ENCODE assay signal across 15 cellular contexts in genomic region chr14:102804858-102805257, GRCh38. TPM values are rescaled to one million over a fixed set of nuclear protein-coding genes. Genes with fewer than 3 reads are reported as not detected.
DNase-seq lines count a peak whose midpoint lies in the region; ATAC-seq and TF ChIP-seq lines count a peak whose summit lies in the region.
"Had no signal": no experiment of that assay in that cellular context is flagged by ENCODE, and none has a peak within 500 bp of the region (broad histone marks: within the 10 kb centered on the region; RNA-seq: fewer than 3 reads in every experiment).

No MANE protein-coding gene starts in this region.

- no peaks in the 10 kb centered on the region for H3K9me3 ChIP-seq in Karpas-422 (ENCODE audit: low read length)
- no peaks in the 10 kb centered on the region for H3K9me3 ChIP-seq in gastroesophageal sphincter
- H3K9me3 ChIP-seq: right lobe of liver, SJSA1 had no signal

- H3K9me2 ChIP-seq in Karpas-422 (replicated peaks; ENCODE audit: insufficient read depth, low read length) = no peaks in the 10 kb centered on the region

- no peak overlapping the region for H3K4me3 ChIP-seq in Karpas-422 (ENCODE audit: low read length)
- H3K4me3 ChIP-seq in gastroesophageal sphincter = no peak overlapping the region
- H3K4me3 ChIP-seq: right lobe of liver, SJSA1 had no signal

- 86 to 95% methylated on average over 1 of the region's 1 CpG for WGBS in gastroesophageal sphincter (ENCODE audit: low coverage in 1 of 2), 2 donors

- H3K27me3 Mint-ChIP-seq in activated naive CD8-positive, alpha-beta T cell treated with anti-CD3 and anti-CD28 coated beads for 36 hours = no peaks in the 10 kb centered on the region

- H3K4me1 Mint-ChIP-seq in activated naive CD8-positive, alpha-beta T cell treated with anti-CD3 and anti-CD28 coated beads for 36 hours = peaks cover 47% of the 10 kb centered on the region
- H3K4me1 Mint-ChIP-seq: mesothelial cell of epicardium had no signal

- peaks cover 45% of the 10 kb centered on the region for H3K36me3 Mint-ChIP-seq in activated naive CD8-positive, alpha-beta T cell treated with anti-CD3 and anti-CD28 coated beads for 36 hours
- H3K36me3 Mint-ChIP-seq: mesothelial cell of epicardium had no signal

- no peak overlapping the region for H2AFZ ChIP-seq in Karpas-422 (ENCODE audit: low read length)

- TF ChIP-seq EP300 in gastroesophageal sphincter (IDR thresholded peaks at IDR 0.05) = no peak

- TF ChIP-seq CTCF in gastroesophageal sphincter (IDR thresholded peaks at IDR 0.05) = no peak

- H3K9ac ChIP-seq in Karpas-422 (ENCODE audit: low read length) = no peak overlapping the region

- no peak for ATAC-seq in gastroesophageal sphincter
- ATAC-seq: right lobe of liver had no signal

- H3K9me3 Mint-ChIP-seq in activated naive CD8-positive, alpha-beta T cell treated with anti-CD3 and anti-CD28 coated beads for 36 hours = no peaks in the 10 kb centered on the region
- H3K9me3 Mint-ChIP-seq: mesothelial cell of epicardium had no signal

- DNase-seq in activated effector memory CD4-positive, alpha-beta T cell treated with anti-CD3 and anti-CD28 coated beads, Interleukin-2, amount 50 U/mL, for 16 hours = peak; percentile 9
- DNase-seq in activated effector memory CD4-positive, alpha-beta T cell treated with Interleukin-2 at 50 U/mL for 16 hours = no peak
- DNase-seq in Karpas-422 (no peak), NCI-H510A (lab: John Stamatoyannopoulos, UW) (no peak), iPS-NIHi11 (ENCODE audit: low spot score) (no peak)
- no peak for DNase-seq in activated naive CD8-positive, alpha-beta T cell treated with anti-CD3 and anti-CD28 coated beads for 36 hours
- DNase-seq in stimulated activated CD8-positive, alpha-beta memory T cell treated with anti-CD3 and anti-CD28 coated beads, Interleukin-4, amount 100 ng/mL, for 48 hours = peak; percentile 27
- DNase-seq: caudate nucleus, H7, NCI-H187 treated with DMSO at 0.1 percent for 48 hours, NCI-H524, right lobe of liver had no signal

- no peak for TF ChIP-seq POLR2A in gastroesophageal sphincter (IDR thresholded peaks at IDR 0.05)

- H3K27me3 ChIP-seq in Karpas-422 (ENCODE audit: low read length) = no peaks in the 10 kb centered on the region
- no peaks in the 10 kb centered on the region for H3K27me3 ChIP-seq in gastroesophageal sphincter
- H3K27me3 ChIP-seq: right lobe of liver, SJSA1 had no signal

- H4K20me1 ChIP-seq in Karpas-422 (ENCODE audit: insufficient read depth, low read depth, low read length) = peaks cover 52% of the 10 kb centered on the region

- peaks cover 18% of the 10 kb centered on the region; the same call in 1 of the 2 replicates for H3K36me3 ChIP-seq in Karpas-422 (ENCODE audit: insufficient read depth, low read length)
- no peaks in the 10 kb centered on the region for H3K36me3 ChIP-seq in gastroesophageal sphincter
- H3K36me3 ChIP-seq: right lobe of liver had no signal

- H3K79me2 ChIP-seq in Karpas-422 (ENCODE audit: low read length) = peaks cover 97% of the 10 kb centered on the region

- H3K4me1 ChIP-seq in Karpas-422 (ENCODE audit: low read length) (peaks cover 54% of the 10 kb centered on the region), gastroesophageal sphincter (peaks cover 0 to 5% (median 1%) of the 10 kb centered on the region in 3 donors)
- H3K4me1 ChIP-seq: right lobe of liver had no signal

- H3K27ac ChIP-seq in Karpas-422 (ENCODE audit: low read length) = peak overlapping the region; percentile 48
- no peak overlapping the region for H3K27ac ChIP-seq in gastroesophageal sphincter
- H3K27ac ChIP-seq: right lobe of liver, SJSA1 had no signal

- peak overlapping the region; percentile 91 for H3K27ac Mint-ChIP-seq in activated naive CD8-positive, alpha-beta T cell treated with anti-CD3 and anti-CD28 coated beads for 36 hours
- H3K27ac Mint-ChIP-seq: mesothelial cell of epicardium had no signal

- H3K4me2 ChIP-seq in Karpas-422 (ENCODE audit: low read depth, low read length, poor library complexity, severe bottlenecking) = no peak overlapping the region

- H3K4me3 Mint-ChIP-seq in activated naive CD8-positive, alpha-beta T cell treated with anti-CD3 and anti-CD28 coated beads for 36 hours = peak overlapping the region; percentile 24
- H3K4me3 Mint-ChIP-seq: mesothelial cell of epicardium had no signal

RNA-seq across cellular contexts. Expression of gene TRAF3, which starts 27.6 kb away (rescaled TPM):
- total RNA-seq in Karpas-422 (2014; rRNA removed; shearing (Covaris generic); ENCODE audit: low replicate concordance) = 79.1 and 135 TPM in 2 replicates
- total RNA-seq in activated naive CD8-positive, alpha-beta T cell treated with anti-CD3 and anti-CD28 coated beads for 36 hours = 10 to 100 TPM; 39.2 to 39.6 TPM
- 10 to 100 TPM; 10.9 to 29.0 (median 18.7) TPM for total RNA-seq in gastroesophageal sphincter

Comparison
In these comparisons a context has a peak if more than half of its experiments do, and no peak if none do; other contexts are left out.
1. DNase-seq: peak in activated effector memory CD4-positive, alpha-beta T cell treated with anti-CD3 and anti-CD28 coated beads, Interleukin-2, amount 50 U/mL, for 16 hours (single experiment) and stimulated activated CD8-positive, alpha-beta memory T cell treated with anti-CD3 and anti-CD28 coated beads, Interleukin-4, amount 100 ng/mL, for 48 hours (single experiment); none in activated effector memory CD4-positive, alpha-beta T cell treated with Interleukin-2 at 50 U/mL for 16 hours (single experiment), Karpas-422 (single experiment), activated naive CD8-positive, alpha-beta T cell treated with anti-CD3 and anti-CD28 coated beads for 36 hours (single experiment), NCI-H510A (single experiment) and iPS-NIHi11 (single experiment).